ENCODE assay signal across 14 cellular contexts in genomic region chr15:77239892-77240608, GRCh38.
"Had no signal": no experiment of that assay in that cellular context is flagged by ENCODE, and none has a peak within 500 bp of the region (broad histone marks: within the 10 kb centered on the region; RNA-seq: fewer than 3 reads in every experiment).

No MANE protein-coding gene starts in this region.

- H3K27ac ChIP-seq: epithelial cell of prostate, right atrium auricular region, thyroid gland had no signal

- H3K4me1 ChIP-seq: right atrium auricular region, thyroid gland had no signal

- H3K36me3 ChIP-seq: right atrium auricular region, thyroid gland had no signal

- H3K27me3 ChIP-seq: right atrium auricular region, thyroid gland had no signal

- H3K4me3 ChIP-seq: right atrium auricular region, thyroid gland had no signal

- ATAC-seq: activated CD4-positive, alpha-beta T cell treated with anti-CD3 and anti-CD28 coated beads for 36 hours; effector memory CD8-positive, alpha-beta T cell; natural killer cell; stimulated activated naive B cell treated with anti-CD40 and anti-IgM and Interleukin-4, amounts not matched to agents 10 μg/mL and 1 μg/mL and 100 μg/mL, for 72 hours had no signal

- DNase-seq: activated CD4-positive, alpha-beta memory T cell treated with anti-CD3 and anti-CD28 coated beads for 36 hours; activated CD4-positive, alpha-beta T cell treated with anti-CD3 and anti-CD28 coated beads for 36 hours; activated naive CD4-positive, alpha-beta T cell treated with anti-CD3 and anti-CD28 coated beads, Interleukin-2, amount 10 ng/mL, durations not matched to agents 7 days and 5 days; activated T-cell treated with anti-CD3 and anti-CD28 coated beads, Interleukin-2, amount 50 U/mL, for 24 hours; dermis blood vessel endothelial cell; effector memory CD8-positive, alpha-beta T cell; mesendoderm; natural killer cell; nucleus accumbens; stimulated activated CD4-positive, alpha-beta T cell treated with anti-CD3 and anti-CD28 coated beads, Interleukin-4, amount 100 ng/mL, for 1 hour; stimulated activated naive B cell treated with anti-CD40 and anti-IgM and Interleukin-4, amounts not matched to agents 10 μg/mL and 1 μg/mL and 100 μg/mL, for 72 hours; thyroid gland had no signal

- H3K9me3 ChIP-seq: right atrium auricular region, thyroid gland had no signal
